9 cellular contexts compared by ENCODE assay signal in the genomic region with DNA sequence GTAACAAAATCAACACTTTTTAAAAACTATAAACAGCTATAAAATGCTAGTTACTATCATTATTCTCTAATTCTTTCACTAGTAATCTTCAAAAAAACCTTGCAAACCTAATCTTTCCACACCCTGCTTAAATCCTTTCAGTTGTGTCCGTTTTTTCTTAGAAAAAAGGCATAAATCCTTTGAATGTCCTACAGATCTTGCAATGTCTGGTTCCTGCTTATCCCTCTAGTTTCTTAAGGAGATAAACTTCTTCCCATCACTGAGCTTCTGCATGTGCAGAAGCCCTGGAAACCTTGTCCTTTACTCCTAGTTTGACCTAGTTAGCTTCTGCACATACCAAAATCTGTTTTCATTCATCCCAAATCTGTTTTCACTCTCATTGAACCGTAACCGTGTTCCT. TPM values are rescaled to one million over a fixed set of nuclear protein-coding genes. Genes with fewer than 3 reads are reported as not detected.
A peak's percentile ranks its signal among the peaks of the same experiment; 100 is the strongest.
DNase-seq lines count a peak whose midpoint lies in the region; ATAC-seq and TF ChIP-seq lines count a peak whose summit lies in the region.
"Had no signal": no experiment of that assay in that cellular context is flagged by ENCODE, and none has a peak within 500 bp of the region (broad histone marks: within the 10 kb centered on the region; RNA-seq: fewer than 3 reads in every experiment).

No MANE protein-coding gene starts in this region.

- TF ChIP-seq CTCF in AG04449 (IDR thresholded peaks at IDR 0.05; ENCODE audit: insufficient read depth, low read length, missing control alignments) (no peak), chondrocyte (IDR thresholded peaks at IDR 0.05) (no peak)

- ATAC-seq in naive B cell (ENCODE audit: low read depth in 2 of 2) (no peak), GM18907 (IDR thresholded peaks at IDR 0.05; ENCODE audit: unreplicated experiment) (no peak), HG03097 (IDR thresholded peaks at IDR 0.05; ENCODE audit: low FRiP score, unreplicated experiment) (no peak), GM19035 (IDR thresholded peaks at IDR 0.05; ENCODE audit: unreplicated experiment) (no peak)

- POLR2A ChIA-PET in AG04449 (lab: Yijun Ruan, JAX) = interaction anchor here (0.5 to 0.9 kb wide), 3 partner anchors 20 to 276 kb away, joined by 3 to 4 read pairs (median 3); partner anchors contain the start of gene CNRIP1

- H3K36me3 Mint-ChIP-seq in chondrocyte (ENCODE audit: low read depth) = peaks cover 7% of the 10 kb centered on the region
- H3K36me3 Mint-ChIP-seq in naive B cell = peaks cover 8 to 14% of the 10 kb centered on the region in 2 donors

- CTCF ChIA-PET in AG04449 (lab: Yijun Ruan, JAX) = interaction anchor here (0.8 to 2.1 kb wide), 9 partner anchors 12 to 163 kb away, joined by 3 to 8 read pairs (median 4); partner anchors contain the start of gene CNRIP1

- peak overlapping the region; percentile 97 for H3K4me3 Mint-ChIP-seq in chondrocyte (ENCODE audit: unreplicated experiment)
- H3K4me3 Mint-ChIP-seq in naive B cell = peak overlapping the region; percentile 92 to 100 (median 98)

- H3K27ac Mint-ChIP-seq in chondrocyte (ENCODE audit: unreplicated experiment) (peak overlapping the region; percentile 100), naive B cell (peak overlapping the region; percentile 54 to 100 (median 100))

- peak overlapping the region; percentile 96 for H3K4me3 ChIP-seq in AG04449 (ENCODE audit: low read depth, low read length)
- peak overlapping the region; percentile 90 for H3K4me3 ChIP-seq in Jurkat, Clone E6-1 (ENCODE audit: low read length)

- H3K9me3 Mint-ChIP-seq in chondrocyte (ENCODE audit: low read depth) (no peaks in the 10 kb centered on the region), naive B cell (no peaks in the 10 kb centered on the region)

- H3K4me1 Mint-ChIP-seq in chondrocyte (ENCODE audit: low read depth) (peaks cover 30% of the 10 kb centered on the region), naive B cell (peaks cover 40 to 70% (median 45%) of the 10 kb centered on the region in 3 donors)

- H3K27me3 Mint-ChIP-seq in chondrocyte (ENCODE audit: low read depth) (no peaks in the 10 kb centered on the region), naive B cell (no peaks in the 10 kb centered on the region)

- DNase-seq in AG04449 (ENCODE audit: low read depth, low spot score) (no peak), chondrocyte (ENCODE audit: low spot score) (no peak), naive B cell (no peak)
- DNase-seq in Jurkat, Clone E6-1 (ENCODE audit: low read depth, low spot score) = no peak
- DNase-seq in activated effector memory CD4-positive, alpha-beta T cell treated with Interleukin-2 at 50 U/mL for 16 hours = no peak
- DNase-seq: NCI-H187 treated with DMSO at 0.1 percent for 48 hours had no signal

RNA-seq across cellular contexts. Expression of gene PNO1, which starts 1.3 kb away (rescaled TPM):
- polyA plus RNA-seq in Jurkat, Clone E6-1 (2012; ENCODE audit: insufficient read depth, insufficient read length) = 40.5 TPM
- total RNA-seq in chondrocyte = 11.5 to 20.7 TPM (median 12.0 TPM) in 3 replicates
- polyA plus RNA-seq in naive B cell (ENCODE audit: low read depth in 6 of 6) = 10 to 100 TPM; 17.2 to 33.2 (median 19.5) TPM
